Comparison of ENCODE assay signal across 19 cellular contexts in the genomic region with DNA sequence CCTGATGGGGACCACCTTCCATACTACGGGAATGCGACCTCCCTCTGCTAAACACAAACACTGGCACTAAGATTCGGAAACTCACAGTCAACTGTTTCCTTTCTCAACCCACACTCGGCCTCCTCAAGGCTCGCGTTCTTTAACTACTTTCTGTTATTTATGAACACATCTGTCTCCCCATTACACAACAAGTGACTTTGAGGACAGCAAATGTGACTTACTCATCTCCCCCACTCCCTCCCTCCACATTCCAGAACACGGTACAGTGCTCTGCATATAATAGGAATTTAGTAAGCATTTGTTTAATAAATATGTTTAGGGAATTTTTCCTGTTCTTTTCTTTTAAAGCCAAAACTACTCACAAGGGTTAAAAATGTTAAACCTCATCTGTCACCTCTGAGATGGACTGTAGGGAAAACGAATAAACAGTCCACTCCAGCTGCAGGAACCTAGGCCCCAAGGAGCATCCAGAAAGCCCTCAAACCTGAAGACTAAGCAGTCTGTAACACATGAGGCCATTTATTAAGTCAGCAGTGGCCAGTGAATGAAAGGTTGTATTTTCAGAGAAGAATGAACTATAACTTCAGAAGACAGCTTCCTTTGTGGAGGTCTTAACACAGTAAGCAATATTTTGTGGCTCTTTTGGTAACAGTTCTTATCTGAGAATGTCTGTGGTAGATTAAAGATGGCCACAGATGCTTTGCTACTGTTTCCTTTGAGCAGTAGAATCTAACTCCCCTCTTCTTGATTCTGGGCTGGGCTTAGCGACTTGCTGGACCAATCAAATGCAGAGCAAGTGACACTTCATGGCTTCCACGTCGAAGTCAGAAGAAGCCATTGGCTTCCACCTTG.
DNase-seq lines count a peak whose midpoint lies in the region; ATAC-seq and TF ChIP-seq lines count a peak whose summit lies in the region.
"Had no signal": no experiment of that assay in that cellular context is flagged by ENCODE, and none has a peak within 500 bp of the region (broad histone marks: within the 10 kb centered on the region; RNA-seq: fewer than 3 reads in every experiment).

No MANE protein-coding gene starts in this region.

- H3K9me3 Mint-ChIP-seq in activated T-helper 17 cell treated with anti-CD3 and anti-CD28 coated beads, Interleukin-2, amount 50 U/mL, for 72 hours, result no peaks in the 10 kb centered on the region
- H3K9me3 Mint-ChIP-seq: GM23338; IgD-negative memory B cell; stimulated activated effector memory CD8-positive, alpha-beta T cell treated with anti-CD3 and anti-CD28 coated beads, Interleukin-12 subunit alpha, Interleukin-12 subunit beta, amount 100 ng/mL, for 72 hours had no signal

- no peak overlapping the region for H3K4me3 Mint-ChIP-seq in activated T-helper 17 cell treated with anti-CD3 and anti-CD28 coated beads, Interleukin-2, amount 50 U/mL, for 72 hours
- H3K4me3 Mint-ChIP-seq: activated CD8-positive, alpha-beta memory T cell treated with anti-CD3 and anti-CD28 coated beads, Interleukin-2, amount 10 ng/mL, durations not matched to agents 7 days and 5 days; GM23338; IgD-negative memory B cell; stimulated activated effector memory CD8-positive, alpha-beta T cell treated with anti-CD3 and anti-CD28 coated beads, Interleukin-12 subunit alpha, Interleukin-12 subunit beta, amount 100 ng/mL, for 72 hours had no signal

- POLR2A ChIA-PET in A673 (lab: Charles Lee; ENCODE audit: low non-redundant PET), result no interaction called here

- H3K4me1 Mint-ChIP-seq in activated T-helper 17 cell treated with anti-CD3 and anti-CD28 coated beads, Interleukin-2, amount 50 U/mL, for 72 hours, result peaks cover 8% of the 10 kb centered on the region

- no peak for ATAC-seq in activated T-helper 17 cell treated with anti-CD3 and anti-CD28 coated beads, Interleukin-2, amount 50 U/mL, for 72 hours (replicated peaks)
- ATAC-seq: activated CD4-positive, CD25-positive, alpha-beta regulatory T cell treated with anti-CD3 and anti-CD28 coated beads, Interleukin-2, amount 50 U/mL, for 24 hours; activated CD8-positive, alpha-beta memory T cell treated with anti-CD3 and anti-CD28 coated beads, Interleukin-2, amount 10 ng/mL, durations not matched to agents 7 days and 5 days; foreskin keratinocyte; GM23338; stimulated activated effector memory CD8-positive, alpha-beta T cell treated with anti-CD3 and anti-CD28 coated beads, Interleukin-12 subunit alpha, Interleukin-12 subunit beta, amount 100 ng/mL, for 72 hours had no signal

- H3K36me3 Mint-ChIP-seq in activated T-helper 17 cell treated with anti-CD3 and anti-CD28 coated beads, Interleukin-2, amount 50 U/mL, for 72 hours (ENCODE audit: low read depth), result no peaks in the 10 kb centered on the region
- H3K36me3 Mint-ChIP-seq: activated CD8-positive, alpha-beta memory T cell treated with anti-CD3 and anti-CD28 coated beads, Interleukin-2, amount 10 ng/mL, durations not matched to agents 7 days and 5 days; stimulated activated effector memory CD8-positive, alpha-beta T cell treated with anti-CD3 and anti-CD28 coated beads, Interleukin-12 subunit alpha, Interleukin-12 subunit beta, amount 100 ng/mL, for 72 hours had no signal

- TF ChIP-seq CTCF in NB4 (IDR thresholded peaks at IDR 0.05; ENCODE audit: low read depth, low read length), result no peak
- TF ChIP-seq CTCF in cardiac fibroblast (IDR thresholded peaks at IDR 0.05; ENCODE audit: low read depth, low read length), result no peak
- TF ChIP-seq CTCF in A673 (conservative IDR thresholded peaks at IDR 0.05; ENCODE audit: low read depth, low read length), result no peak

- H3K27ac Mint-ChIP-seq in activated T-helper 17 cell treated with anti-CD3 and anti-CD28 coated beads, Interleukin-2, amount 50 U/mL, for 72 hours, result no peak overlapping the region
- H3K27ac Mint-ChIP-seq: activated CD8-positive, alpha-beta memory T cell treated with anti-CD3 and anti-CD28 coated beads, Interleukin-2, amount 10 ng/mL, durations not matched to agents 7 days and 5 days; GM23338; IgD-negative memory B cell; stimulated activated effector memory CD8-positive, alpha-beta T cell treated with anti-CD3 and anti-CD28 coated beads, Interleukin-12 subunit alpha, Interleukin-12 subunit beta, amount 100 ng/mL, for 72 hours had no signal

- H3K36me3 ChIP-seq in A673 (ENCODE audit: insufficient read depth, low read length, poor library complexity, severe bottlenecking), result no peaks in the 10 kb centered on the region
- H3K36me3 ChIP-seq: Peyer's patch, sigmoid colon had no signal

- intact Hi-C loops in A673 (cut with micrococcal nuclease; ENCODE audit: unreplicated experiment), result no loop called here

- no peak for TF ChIP-seq POLR2A in NB4 (IDR thresholded peaks at IDR 0.05; ENCODE audit: extremely low read depth, insufficient read length)

- H3K27me3 Mint-ChIP-seq in activated T-helper 17 cell treated with anti-CD3 and anti-CD28 coated beads, Interleukin-2, amount 50 U/mL, for 72 hours, result peaks cover 16% of the 10 kb centered on the region

- peak; percentile 78 for DNase-seq in EL
- DNase-seq in NB4 (ENCODE audit: low read depth), result peak; percentile 52
- DNase-seq in cardiac fibroblast (ENCODE audit: low read depth in 2 of 2), result peak; percentile 14 to 42
- peak; percentile 52 for DNase-seq in left kidney (ENCODE audit: low read depth, low spot score)
- DNase-seq in A673 (ENCODE audit: low spot score), result no peak
- DNase-seq in NCI-H2107 treated with DMSO at 0.1 percent for 48 hours (lab: John Stamatoyannopoulos, UW; ENCODE audit: unreplicated experiment), result no peak
- no peak for DNase-seq in stimulated activated CD4-positive, alpha-beta T cell treated with anti-CD3 and anti-CD28 coated beads, Interleukin-4, amount 100 ng/mL, for 4 hours
- DNase-seq: activated CD8-positive, alpha-beta memory T cell treated with anti-CD3 and anti-CD28 coated beads, Interleukin-2, amount 10 ng/mL, durations not matched to agents 7 days and 5 days; activated naive CD4-positive, alpha-beta T cell treated with Interleukin-2 at 50 U/mL for 16 hours; DMS53; foreskin keratinocyte; NCI-H1694; Peyer's patch; sigmoid colon had no signal

- H3K4me1 ChIP-seq in A673 (ENCODE audit: insufficient read depth, low read length, poor library complexity, severe bottlenecking), result no peaks in the 10 kb centered on the region
- H3K4me1 ChIP-seq: foreskin keratinocyte, Peyer's patch had no signal

- no TSS peak for BruUV-seq in A673 (replicated peaks; lab: Mats Ljungman, UMichigan)

- peaks cover 6% of the 10 kb centered on the region for H3K27me3 ChIP-seq in A673 (replicated peaks; ENCODE audit: insufficient read depth, low read depth, low read length, poor library complexity)
- H3K27me3 ChIP-seq: Peyer's patch, sigmoid colon had no signal

- CTCF ChIA-PET in A673 (lab: Charles Lee), result no interaction called here

- H3K4me3 ChIP-seq in NB4 (ENCODE audit: low read depth, low read length) (no peak overlapping the region), cardiac fibroblast (replicated peaks in 1 of 2; ENCODE audit: low read depth in 2 of 2, low read length in 2 of 2) (no peak overlapping the region), A673 (ENCODE audit: low read depth, low read length, poor library complexity, severe bottlenecking) (no peak overlapping the region)
- H3K4me3 ChIP-seq: GM23338, Peyer's patch, sigmoid colon had no signal

- no peaks in the 10 kb centered on the region for H3K9me3 ChIP-seq in A673 (ENCODE audit: low read depth, low read length, poor library complexity, severe bottlenecking)
- H3K9me3 ChIP-seq: Peyer's patch, sigmoid colon had no signal

- no peak overlapping the region for H3K27ac ChIP-seq in A673 (ENCODE audit: low read depth, low read length, poor library complexity, severe bottlenecking)
- H3K27ac ChIP-seq: foreskin keratinocyte, Peyer's patch, sigmoid colon had no signal

Comparison
In these comparisons a context has a peak if more than half of its experiments do, and no peak if none do; other contexts are left out.
1. DNase-seq: peak in EL (single experiment), NB4 (single experiment), cardiac fibroblast (2 of 2) and left kidney (single experiment); none in A673 (single experiment), NCI-H2107 treated with DMSO at 0.1 percent for 48 hours (single experiment) and stimulated activated CD4-positive, alpha-beta T cell treated with anti-CD3 and anti-CD28 coated beads, Interleukin-4, amount 100 ng/mL, for 4 hours (0 of 2).